Comparison of ENCODE assay signal across 8 cellular contexts in the genomic region with DNA sequence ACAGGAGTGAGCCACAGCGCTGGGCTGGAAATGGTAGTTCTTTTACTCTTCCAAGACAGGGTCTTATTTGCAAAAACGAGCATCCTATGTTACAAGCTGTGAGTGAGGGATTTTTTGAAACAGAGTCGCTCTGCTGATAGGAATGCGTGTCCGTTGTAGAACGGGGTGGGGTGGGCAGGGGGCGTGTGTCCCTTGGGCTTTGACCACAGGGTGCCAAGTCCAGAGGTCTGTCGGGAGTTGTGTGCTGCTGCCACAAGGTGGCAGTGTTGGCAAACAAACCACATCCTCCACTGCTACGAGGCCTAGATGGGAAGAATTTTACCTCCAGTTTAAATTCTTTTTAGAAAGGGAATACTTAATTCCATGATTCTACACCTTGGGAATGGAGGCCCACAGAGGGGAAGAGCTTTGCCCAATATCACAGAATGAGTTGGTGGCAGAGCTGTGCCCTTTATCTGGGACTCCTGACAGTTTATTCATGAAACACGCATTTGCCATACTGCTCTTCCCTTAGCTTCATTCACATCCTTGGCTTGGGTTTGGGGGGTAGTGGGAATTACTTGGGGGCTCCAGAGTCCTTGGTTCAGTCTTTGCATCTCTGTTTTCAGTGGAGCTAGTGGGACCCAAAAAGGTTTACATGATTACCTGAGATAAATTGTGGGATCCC. TPM values are rescaled to one million over a fixed set of nuclear protein-coding genes. Genes with fewer than 3 reads are reported as not detected.
DNase-seq lines count a peak whose midpoint lies in the region; ATAC-seq, FAIRE-seq and TF ChIP-seq lines count a peak whose summit lies in the region.

No MANE protein-coding gene starts in this region.

- CTCF ChIA-PET in AG04449 (lab: Yijun Ruan, JAX), result interaction anchor here (0.8 to 10.0 kb wide), 49 partner anchors 8 to 270 kb away, joined by 3 to 137 read pairs (median 5); a partner anchor contains a TSS

- H3K36me3 Mint-ChIP-seq in chondrocyte (ENCODE audit: low read depth), result no peaks in the 10 kb centered on the region

- H3K27ac Mint-ChIP-seq in chondrocyte (ENCODE audit: unreplicated experiment), result no peak overlapping the region

- TF ChIP-seq CTCF in AG04449 (IDR thresholded peaks at IDR 0.05; ENCODE audit: insufficient read depth, low read length, missing control alignments) (peak; percentile 80), chondrocyte (IDR thresholded peaks at IDR 0.05) (peak; percentile 99)

- H3K4me1 Mint-ChIP-seq in chondrocyte (ENCODE audit: low read depth), result peaks cover 39% of the 10 kb centered on the region

- DNase-seq in AG04449 (ENCODE audit: low read depth, low spot score) (no peak), GM19239 (ENCODE audit: insufficient read length, low spot score) (peak; percentile 73), NCI-H2227 treated with DMSO at 0.1 percent for 48 hours (lab: John Stamatoyannopoulos, UW) (peak; percentile 62), chondrocyte (ENCODE audit: low spot score) (no peak), left lobe of liver (ENCODE audit: low spot score) (peak; percentile 69)
- DNase-seq in activated CD4-positive, alpha-beta T cell treated with anti-CD3 and anti-CD28 coated beads for 1 hour, result peak; percentile 53
- peak; percentile 46 to 62 (median 48) for DNase-seq in stimulated activated CD4-positive, alpha-beta T cell treated with anti-CD3 and anti-CD28 coated beads, TNF-alpha, amount 100 ng/mL, for 24 hours (ENCODE audit: low read depth in 3 of 3)

- H3K9me3 Mint-ChIP-seq in chondrocyte (ENCODE audit: low read depth), result no peaks in the 10 kb centered on the region

- H3K4me3 Mint-ChIP-seq in chondrocyte (ENCODE audit: unreplicated experiment), result no peak overlapping the region

- peaks cover 8% of the 10 kb centered on the region for H3K27me3 Mint-ChIP-seq in chondrocyte (ENCODE audit: low read depth)

- POLR2A ChIA-PET in AG04449 (lab: Yijun Ruan, JAX), result interaction anchor here (1.0 kb wide), 1 partner anchor 92 kb away, joined by 4 read pairs; no protein-coding TSS in a partner anchor

- no peak overlapping the region for H3K4me3 ChIP-seq in AG04449 (ENCODE audit: low read depth, low read length)

- peak; percentile 96 for ATAC-seq in left lobe of liver
- no peak for ATAC-seq in GM21529 (IDR thresholded peaks at IDR 0.05; ENCODE audit: unreplicated experiment)

- peak; percentile 74 for FAIRE-seq in GM19239 (lab: Jason Lieb, UNC)

RNA-seq across cellular contexts. Expression of a gene that starts 30.6 kb away (rescaled TPM):
- 1.1 to 1.2 TPM (median 1.1 TPM) in 3 replicates for total RNA-seq in chondrocyte
- 0.65 TPM for total RNA-seq in left lobe of liver

Comparison
In these comparisons a context has a peak if more than half of its experiments do, and no peak if none do; other contexts are left out.
1. DNase-seq: peak in GM19239 (single experiment), NCI-H2227 treated with DMSO at 0.1 percent for 48 hours (single experiment), activated CD4-positive, alpha-beta T cell treated with anti-CD3 and anti-CD28 coated beads for 1 hour (single experiment), left lobe of liver (single experiment) and stimulated activated CD4-positive, alpha-beta T cell treated with anti-CD3 and anti-CD28 coated beads, TNF-alpha, amount 100 ng/mL, for 24 hours (3 of 3); none in AG04449 (single experiment) and chondrocyte (single experiment).